ENCODE assay signal across 29 cellular contexts in the genomic region with DNA sequence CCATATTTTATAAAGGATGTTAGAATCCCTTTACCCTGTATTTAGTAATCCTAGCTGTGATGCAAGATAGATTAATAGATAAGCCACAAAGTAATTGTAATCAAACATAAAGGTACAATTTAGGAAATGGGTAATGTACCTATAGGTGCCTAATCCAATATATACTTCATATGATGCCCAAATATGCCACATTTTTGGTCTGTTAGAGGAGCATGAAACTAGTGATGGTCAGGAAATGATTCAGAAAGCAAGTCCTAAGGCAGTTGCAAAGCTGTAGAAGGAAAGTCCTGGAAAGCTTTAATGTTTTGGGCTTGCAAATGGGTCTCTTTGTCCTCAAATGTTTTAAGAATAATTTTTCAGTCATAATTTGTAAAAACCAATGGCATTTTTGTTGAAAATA.
"Had no signal": no experiment of that assay in that cellular context is flagged by ENCODE, and none has a peak within 500 bp of the region (broad histone marks: within the 10 kb centered on the region; RNA-seq: fewer than 3 reads in every experiment).

No MANE protein-coding gene starts in this region.

- H3K4me1 Mint-ChIP-seq: activated B cell treated with CpG ODN at 0.5 μM for 24 hours, immature natural killer cell had no signal

- H3K36me3 Mint-ChIP-seq: activated CD8-positive, alpha-beta memory T cell treated with anti-CD3 and anti-CD28 coated beads, Interleukin-2, amount 10 ng/mL, durations not matched to agents 7 days and 5 days; activated naive CD4-positive, alpha-beta T cell treated with anti-CD3 and anti-CD28 coated beads, Interleukin-2, amount 50 U/mL, for 72 hours; immature natural killer cell; natural killer cell treated with Interleukin-12 subunit alpha and Interleukin-12 subunit beta and Interleukin-15 and Interleukin-18, amount 100 ng/mL, for 72 hours had no signal

- H3K9me3 Mint-ChIP-seq: activated naive CD4-positive, alpha-beta T cell treated with anti-CD3 and anti-CD28 coated beads, Interleukin-2, amount 50 U/mL, for 72 hours; activated T-helper 2 cell treated with anti-CD3 and anti-CD28 coated beads, Interferon-gamma antibody, Interleukin-2, Interleukin-4, amounts not matched to agents 10 μg/mL and 5 μg/mL and 100 μg/mL, durations not matched to agents 14 hours and 24 hours and 36 hours; immature natural killer cell; natural killer cell treated with Interleukin-12 subunit alpha and Interleukin-12 subunit beta and Interleukin-15 and Interleukin-18, amount 100 ng/mL, for 72 hours had no signal

- H3K27me3 ChIP-seq: cardiac muscle cell, colonic mucosa, heart left ventricle, spleen, uterus had no signal

- DNase-seq: activated B cell treated with CpG ODN at 0.5 μM for 24 hours; activated CD4-positive, alpha-beta T cell treated with anti-CD3 and anti-CD28 coated beads for 36 hours; activated CD8-positive, alpha-beta memory T cell treated with anti-CD3 and anti-CD28 coated beads, Interleukin-2, amount 10 ng/mL, durations not matched to agents 7 days and 5 days; activated CD8-positive, alpha-beta T cell treated with anti-CD3 and anti-CD28 coated beads, Interleukin-2, amount 10 ng/mL, durations not matched to agents 7 days and 5 days; activated naive CD4-positive, alpha-beta T cell; activated T-cell treated with anti-CD3 and anti-CD28 coated beads, Interleukin-2, amount 50 U/mL, for 48 hours; anterior cingulate cortex; cerebellar nuclear complex; colonic mucosa; effector CD8-positive, alpha-beta T cell; heart left ventricle; hypothalamus; immature natural killer cell; lower lobe of right lung; mesendoderm; mucosa of descending colon; posterior cingulate gyrus; right cardiac atrium; spleen; stimulated activated naive CD4-positive, alpha-beta T cell; T-helper 2 cell; trophoblast cell; uterus had no signal

- H3K27me3 Mint-ChIP-seq: activated B cell treated with CpG ODN at 0.5 μM for 24 hours had no signal

- H3K4me3 Mint-ChIP-seq: activated B cell treated with CpG ODN at 0.5 μM for 24 hours; activated CD4-positive, alpha-beta T cell treated with anti-CD3 and anti-CD28 coated beads for 36 hours; activated CD8-positive, alpha-beta memory T cell treated with anti-CD3 and anti-CD28 coated beads, Interleukin-2, amount 10 ng/mL, durations not matched to agents 7 days and 5 days; activated CD8-positive, alpha-beta T cell treated with anti-CD3 and anti-CD28 coated beads, Interleukin-2, amount 10 ng/mL, durations not matched to agents 7 days and 5 days; immature natural killer cell; natural killer cell treated with Interleukin-12 subunit alpha and Interleukin-12 subunit beta and Interleukin-15 and Interleukin-18, amount 100 ng/mL, for 72 hours had no signal

- FAIRE-seq: endometrium had no signal

- H3K27ac ChIP-seq: cardiac muscle cell, colonic mucosa, lower lobe of right lung, spleen, thoracic aorta, uterus had no signal

- H3K27ac Mint-ChIP-seq: activated B cell treated with CpG ODN at 0.5 μM for 24 hours; activated CD4-positive, alpha-beta T cell treated with anti-CD3 and anti-CD28 coated beads for 36 hours; activated CD8-positive, alpha-beta memory T cell treated with anti-CD3 and anti-CD28 coated beads, Interleukin-2, amount 10 ng/mL, durations not matched to agents 7 days and 5 days; activated CD8-positive, alpha-beta T cell treated with anti-CD3 and anti-CD28 coated beads, Interleukin-2, amount 10 ng/mL, durations not matched to agents 7 days and 5 days; activated naive CD4-positive, alpha-beta T cell treated with anti-CD3 and anti-CD28 coated beads, Interleukin-2, amount 50 U/mL, for 72 hours; immature natural killer cell; natural killer cell treated with Interleukin-12 subunit alpha and Interleukin-12 subunit beta and Interleukin-15 and Interleukin-18, amount 100 ng/mL, for 72 hours had no signal

- H3K4me1 ChIP-seq: colonic mucosa, lower lobe of right lung, spleen, uterus had no signal

- H3K36me3 ChIP-seq: cardiac muscle cell, colonic mucosa, heart left ventricle, lower lobe of right lung, spleen, thoracic aorta, uterus had no signal

- H3K4me3 ChIP-seq: cardiac muscle cell, colonic mucosa, heart left ventricle, lower lobe of right lung, mucosa of descending colon, spleen, thoracic aorta, uterus had no signal

- H3K9me3 ChIP-seq: colonic mucosa, lower lobe of right lung, mucosa of descending colon, thoracic aorta, uterus had no signal

- ATAC-seq: activated CD4-positive, alpha-beta T cell treated with anti-CD3 and anti-CD28 coated beads for 36 hours; activated CD8-positive, alpha-beta memory T cell treated with anti-CD3 and anti-CD28 coated beads, Interleukin-2, amount 10 ng/mL, durations not matched to agents 7 days and 5 days; activated CD8-positive, alpha-beta T cell treated with anti-CD3 and anti-CD28 coated beads, Interleukin-2, amount 10 ng/mL, durations not matched to agents 7 days and 5 days; activated naive CD4-positive, alpha-beta T cell treated with anti-CD3 and anti-CD28 coated beads, Interleukin-2, amount 50 U/mL, for 72 hours; heart left ventricle; lower lobe of right lung; mucosa of descending colon; natural killer cell treated with Interleukin-12 subunit alpha and Interleukin-12 subunit beta and Interleukin-15 and Interleukin-18, amount 100 ng/mL, for 72 hours; right cardiac atrium had no signal
